7 cellular contexts compared by ENCODE assay signal in genomic region chrX:120042247-120042646, GRCh38.
ATAC-seq lines count a peak whose summit lies in the region.

No MANE protein-coding gene starts in this region.

- peak; percentile 77 for ATAC-seq in GM18519 (IDR thresholded peaks at IDR 0.05; ENCODE audit: low FRiP score, unreplicated experiment)
- peak; percentile 74 for ATAC-seq in GM19324 (IDR thresholded peaks at IDR 0.05; ENCODE audit: low FRiP score, unreplicated experiment)
- peak; percentile 83 for ATAC-seq in GM21423 (IDR thresholded peaks at IDR 0.05; ENCODE audit: unreplicated experiment)
- peak; percentile 85 for ATAC-seq in GM21786 (IDR thresholded peaks at IDR 0.05; ENCODE audit: unreplicated experiment)
- peak; percentile 93 for ATAC-seq in HG02870 (IDR thresholded peaks at IDR 0.05; ENCODE audit: unreplicated experiment)
- ATAC-seq in HG03135 (IDR thresholded peaks at IDR 0.05; ENCODE audit: unreplicated experiment) = peak; percentile 60
- peak; percentile 65 for ATAC-seq in HG03565 (IDR thresholded peaks at IDR 0.05; ENCODE audit: unreplicated experiment)

Comparison
In these comparisons a context has a peak if more than half of its experiments do, and no peak if none do; other contexts are left out.
1. Peak in every context shown above with its lines: ATAC-seq.